Comparison of ENCODE assay signal across 12 cellular contexts in genomic region chr9:21804336-21804735, GRCh38. TPM values are rescaled to one million over a fixed set of nuclear protein-coding genes. Genes with fewer than 3 reads are reported as not detected.
DNase-seq lines count a peak whose midpoint lies in the region; TF ChIP-seq lines count a peak whose summit lies in the region.
"Had no signal": no experiment of that assay in that cellular context is flagged by ENCODE, and none has a peak within 500 bp of the region (broad histone marks: within the 10 kb centered on the region; RNA-seq: fewer than 3 reads in every experiment).

No MANE protein-coding gene starts in this region.

- H3K9ac ChIP-seq in SK-N-MC (ENCODE audit: insufficient read length), result peak overlapping the region; percentile 93
- no peak overlapping the region for H3K9ac ChIP-seq in fibroblast of lung (ENCODE audit: insufficient read depth, low read length)
- peak overlapping the region; percentile 54 for H3K9ac ChIP-seq in smooth muscle cell (ENCODE audit: low read depth)

- peaks cover 35% of the 10 kb centered on the region for H3K27me3 Mint-ChIP-seq in activated naive CD4-positive, alpha-beta T cell treated with anti-CD3 and anti-CD28 coated beads, Interleukin-2, amount 10 ng/mL, durations not matched to agents 7 days and 5 days

- peaks cover 50% of the 10 kb centered on the region for H3K4me1 Mint-ChIP-seq in activated naive CD4-positive, alpha-beta T cell treated with anti-CD3 and anti-CD28 coated beads, Interleukin-2, amount 10 ng/mL, durations not matched to agents 7 days and 5 days

- H3K36me3 Mint-ChIP-seq in activated naive CD4-positive, alpha-beta T cell treated with anti-CD3 and anti-CD28 coated beads, Interleukin-2, amount 10 ng/mL, durations not matched to agents 7 days and 5 days, result peaks cover 39% of the 10 kb centered on the region

- H3K27me3 ChIP-seq in fibroblast of lung (ENCODE audit: control insufficient read depth, insufficient read depth, low read length) (no peaks in the 10 kb centered on the region), smooth muscle cell (ENCODE audit: low read depth) (no peaks in the 10 kb centered on the region)
- H3K27me3 ChIP-seq: left lung had no signal

- no peak overlapping the region for H3K27ac Mint-ChIP-seq in activated naive CD4-positive, alpha-beta T cell treated with anti-CD3 and anti-CD28 coated beads, Interleukin-2, amount 10 ng/mL, durations not matched to agents 7 days and 5 days

- H2AFZ ChIP-seq in fibroblast of lung (ENCODE audit: low read length), result no peak overlapping the region
- H2AFZ ChIP-seq in smooth muscle cell (ENCODE audit: low read depth), result no peak overlapping the region

- no peaks in the 10 kb centered on the region for H3K9me3 Mint-ChIP-seq in activated naive CD4-positive, alpha-beta T cell treated with anti-CD3 and anti-CD28 coated beads, Interleukin-2, amount 10 ng/mL, durations not matched to agents 7 days and 5 days

- CTCF ChIA-PET in activated naive CD4-positive, alpha-beta T cell treated with anti-CD3 and anti-CD28 coated beads, Interleukin-2, amount 10 ng/mL, durations not matched to agents 7 days and 5 days (lab: Charles Lee), result no interaction called here

- H3K9me3 ChIP-seq in SK-N-MC (ENCODE audit: low read depth, low read length) (no peaks in the 10 kb centered on the region), fibroblast of lung (ENCODE audit: control insufficient read depth, insufficient read depth, low read depth, low read length) (no peaks in the 10 kb centered on the region), smooth muscle cell (replicated peaks; ENCODE audit: low read depth) (no peaks in the 10 kb centered on the region)
- H3K9me3 ChIP-seq: left lung had no signal

- H3K4me3 ChIP-seq in SK-N-MC (peak overlapping the region; percentile 87), fibroblast of lung (replicated peaks in 1 of 4; ENCODE audit: control extremely low read depth in 1 of 4, insufficient read depth in 1 of 4, low read depth in 3 of 4, low read length in 4 of 4) (peak overlapping the region; percentile 79 to 91 (median 82)), smooth muscle cell (peak overlapping the region; percentile 77)

- TF ChIP-seq CTCF in fibroblast of lung (conservative IDR thresholded peaks at IDR 0.05 in 1 of 2, IDR thresholded peaks at IDR 0.05 in 1 of 2; ENCODE audit: low read depth in 1 of 2, low read length in 2 of 2), result no peak
- TF ChIP-seq CTCF in smooth muscle cell (IDR thresholded peaks at IDR 0.05; ENCODE audit: borderline replicate concordance, insufficient read depth, poor library complexity, severe bottlenecking), result no peak

- H4K20me1 ChIP-seq in fibroblast of lung (ENCODE audit: control insufficient read depth, extremely low read depth, insufficient read depth, low read length), result no peaks in the 10 kb centered on the region
- peaks cover 45% of the 10 kb centered on the region for H4K20me1 ChIP-seq in smooth muscle cell (ENCODE audit: low read depth)

- no peaks in the 10 kb centered on the region for H3F3A ChIP-seq in smooth muscle cell (ENCODE audit: low read depth)

- H3K4me2 ChIP-seq in fibroblast of lung (ENCODE audit: extremely low read depth, insufficient read depth, low read length) (peak overlapping the region; percentile 94), smooth muscle cell (peak overlapping the region; percentile 89)

- no peak for DNase-seq in activated naive CD4-positive, alpha-beta T cell treated with anti-CD3 and anti-CD28 coated beads, Interleukin-2, amount 10 ng/mL, durations not matched to agents 7 days and 5 days
- no peak for DNase-seq in activated naive CD4-positive, alpha-beta T cell (lab: John Stamatoyannopoulos, UW)
- DNase-seq in SK-N-MC (ENCODE audit: low read depth, low spot score) (no peak), fibroblast of lung (ENCODE audit: low read depth in 2 of 2) (no peak), smooth muscle cell (lab: John Stamatoyannopoulos, UW; ENCODE audit: unreplicated experiment) (no peak), NCI-H2081 treated with DMSO at 0.1 percent for 48 hours (lab: John Stamatoyannopoulos, UW) (no peak), SIG-M5 (lab: John Stamatoyannopoulos, UW) (no peak), NCI-H2171 (lab: John Stamatoyannopoulos, UW) (no peak)
- DNase-seq: left lung; NCI-H1436; Right ventricle myocardium superior; stimulated activated CD4-positive, alpha-beta T cell treated with anti-CD3 and anti-CD28 coated beads, Interleukin-12 subunit alpha, Interleukin-12 subunit beta, amount 100 ng/mL, for 4 hours had no signal

- WGBS in smooth muscle cell (ENCODE audit: low lambda C conversion rate), result 78% methylated on average over 2 of the region's 2 CpGs

- H3K4me1 ChIP-seq in fibroblast of lung (ENCODE audit: control insufficient read depth, extremely low read depth, insufficient read depth, low read length) (peaks cover 8% of the 10 kb centered on the region), smooth muscle cell (ENCODE audit: low read depth) (peaks cover 16% of the 10 kb centered on the region)

- peaks cover 34% of the 10 kb centered on the region for H3K36me3 ChIP-seq in SK-N-MC (ENCODE audit: insufficient read depth, low read length)
- H3K36me3 ChIP-seq in fibroblast of lung (ENCODE audit: control insufficient read depth, insufficient read depth, low read length), result no peaks in the 10 kb centered on the region
- H3K36me3 ChIP-seq in smooth muscle cell (ENCODE audit: low read depth), result no peaks in the 10 kb centered on the region

- H3K79me2 ChIP-seq in fibroblast of lung (ENCODE audit: control insufficient read depth, insufficient read depth, low read length) (peaks cover 68% of the 10 kb centered on the region), smooth muscle cell (ENCODE audit: low read depth) (peaks cover 58% of the 10 kb centered on the region)

- peak overlapping the region; percentile 100 for H3K4me3 Mint-ChIP-seq in activated naive CD4-positive, alpha-beta T cell treated with anti-CD3 and anti-CD28 coated beads, Interleukin-2, amount 10 ng/mL, durations not matched to agents 7 days and 5 days

- H3K27ac ChIP-seq in SK-N-MC (no peak overlapping the region), fibroblast of lung (ENCODE audit: insufficient read depth, low read length) (no peak overlapping the region), smooth muscle cell (ENCODE audit: low read depth) (no peak overlapping the region)

RNA-seq across cellular contexts. Expression of gene MTAP, which starts 1.9 kb away (rescaled TPM):
- 27.6 and 28.8 TPM in 2 replicates for total RNA-seq in fibroblast of lung
- polyA plus RNA-seq in fibroblast of lung, result 20.0 and 31.1 TPM in 2 replicates
- 15.9 and 26.2 TPM in 2 replicates for polyA plus RNA-seq in fibroblast of lung (2012)
- polyA minus RNA-seq in fibroblast of lung (ENCODE audit: low replicate concordance), result 21.1 and 22.6 TPM in 2 replicates
- 39.6 and 42.7 TPM in 2 replicates for total RNA-seq in smooth muscle cell
- 19.1 and 26.1 TPM in 2 replicates for polyA plus RNA-seq in smooth muscle cell
